In the genomic region with DNA sequence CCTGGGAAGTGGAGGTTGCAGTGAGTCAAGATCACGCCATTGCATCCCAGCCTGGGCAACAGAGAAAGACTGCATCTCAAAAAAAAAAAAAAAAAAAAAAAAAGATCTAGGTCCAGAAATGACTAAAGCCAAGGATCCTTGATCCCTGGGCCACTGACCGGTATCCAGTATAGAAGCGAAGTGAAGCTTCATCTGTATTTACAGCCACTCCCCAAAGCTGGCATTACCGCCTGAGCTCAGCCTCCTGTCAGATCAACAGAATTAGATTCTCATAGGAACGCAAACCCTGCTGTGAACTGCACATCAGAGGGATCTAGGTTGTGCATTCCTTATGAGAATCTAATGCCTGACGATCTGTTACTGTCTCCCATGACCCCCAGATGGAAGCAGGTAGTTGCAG, we compare ENCODE assay signal across 18 cellular contexts. TPM values are rescaled to one million over a fixed set of nuclear protein-coding genes. Genes with fewer than 3 reads are reported as not detected.
DNase-seq lines count a peak whose midpoint lies in the region; ATAC-seq lines count a peak whose summit lies in the region.
"Had no signal": no experiment of that assay in that cellular context is flagged by ENCODE, and none has a peak within 500 bp of the region (broad histone marks: within the 10 kb centered on the region; RNA-seq: fewer than 3 reads in every experiment).

No MANE protein-coding gene starts in this region.

- in situ Hi-C loops in GM23248 (cut with MboI), result no loop called here
- in situ Hi-C loops in G401 (cut with HindIII; ENCODE audit: low sequenced_read_pairs), result no loop called here

- peaks cover 50% of the 10 kb centered on the region for H3F3A ChIP-seq in GM23248 (ENCODE audit: insufficient read depth)

- peaks cover 30% of the 10 kb centered on the region for H4K20me1 ChIP-seq in GM23248 (ENCODE audit: insufficient read depth)

- H3K23ac ChIP-seq in trophoblast cell (ENCODE audit: low read length), result no peak overlapping the region

- no peaks in the 10 kb centered on the region for H3K79me1 ChIP-seq in trophoblast cell (ENCODE audit: low read length)

- H2BK12ac ChIP-seq in trophoblast cell (ENCODE audit: low read length), result no peak overlapping the region

- no peak overlapping the region for H3K4me3 Mint-ChIP-seq in activated T-helper 2 cell treated with anti-CD3 and anti-CD28 coated beads, Interferon-gamma antibody, Interleukin-2, Interleukin-4, amounts not matched to agents 10 μg/mL and 5 μg/mL and 100 μg/mL, durations not matched to agents 14 hours and 24 hours and 36 hours (ENCODE audit: low read depth)
- H3K4me3 Mint-ChIP-seq: GM23338 had no signal

- 74 to 79% methylated on average over 6 of the region's 6 CpGs for WGBS in GM23248 (ENCODE audit: low coverage in 1 of 2, low lambda C conversion rate in 2 of 2, missing lambda C conversion rate in 2 of 2), 2 experiments
- WGBS in trophoblast cell (ENCODE audit: extremely low coverage, insufficient coverage, insufficient read length), result no CpG with 5 or more reads among the region's 6 CpGs

- H3K36me3 ChIP-seq in GM23248 (ENCODE audit: low read depth) (peaks cover 40% of the 10 kb centered on the region), trophoblast cell (ENCODE audit: control insufficient read depth in 1 of 2, insufficient read depth in 2 of 2, low read length in 2 of 2) (peaks cover 36 to 39% of the 10 kb centered on the region in 2 experiments)

- intact Hi-C loops in activated T-helper 2 cell treated with anti-CD3 and anti-CD28 coated beads, Interferon-gamma antibody, Interleukin-2, Interleukin-4, amounts not matched to agents 10 μg/mL and 5 μg/mL and 100 μg/mL, durations not matched to agents 14 hours and 24 hours and 36 hours (cut with micrococcal nuclease), result no loop called here

- no peak for ATAC-seq in GM18861 (IDR thresholded peaks at IDR 0.05; ENCODE audit: unreplicated experiment)
- ATAC-seq: GM12878, GM23338 had no signal

- H4K91ac ChIP-seq in trophoblast cell (ENCODE audit: low read depth, low read length), result no peak overlapping the region

- H3K9me3 ChIP-seq in GM23248 (ENCODE audit: low read depth), result no peaks in the 10 kb centered on the region
- H3K9me3 ChIP-seq in trophoblast cell (ENCODE audit: insufficient read depth, low read depth, low read length), result no peaks in the 10 kb centered on the region
- H3K9me3 ChIP-seq: Caco-2, SJCRH30 had no signal

- DNase-seq in NCI-H82 (lab: John Stamatoyannopoulos, UW) (peak; percentile 22), NCI-H82 treated with DMSO at 0.1 percent for 48 hours (lab: John Stamatoyannopoulos, UW; ENCODE audit: unreplicated experiment) (no peak), GM23248 (no peak), trophoblast cell (peak in 1 of 2 donors; percentile 8), G401 (ENCODE audit: low spot score) (no peak), putamen (ENCODE audit: low spot score) (no peak)
- DNase-seq in activated T-helper 2 cell treated with anti-CD3 and anti-CD28 coated beads, Interferon-gamma antibody, Interleukin-2, Interleukin-4, amounts not matched to agents 10 μg/mL and 5 μg/mL and 100 μg/mL, durations not matched to agents 14 hours and 24 hours and 36 hours (ENCODE audit: low spot score), result no peak
- DNase-seq: Caco-2, Kasumi-1, NCI-H1417 treated with DMSO at 0.1 percent for 48 hours, NCI-H2029, NCI-H2171 treated with DMSO at 0.1 percent for 48 hours, RPMI8226, SJCRH30 had no signal

- H3K27me3 ChIP-seq in GM23248 (replicated peaks; ENCODE audit: insufficient read depth) (no peaks in the 10 kb centered on the region), trophoblast cell (ENCODE audit: insufficient read depth, low read length) (no peaks in the 10 kb centered on the region)
- H3K27me3 ChIP-seq: SJCRH30 had no signal

- no peak overlapping the region for H3K14ac ChIP-seq in trophoblast cell (ENCODE audit: low read length)

- H3K4me3 ChIP-seq in GM23248 (no peak overlapping the region), trophoblast cell (ENCODE audit: low read depth, low read length) (no peak overlapping the region)
- H3K4me3 ChIP-seq: GM12878, GM23338, SJCRH30 had no signal

- H3K9me3 Mint-ChIP-seq in activated T-helper 2 cell treated with anti-CD3 and anti-CD28 coated beads, Interferon-gamma antibody, Interleukin-2, Interleukin-4, amounts not matched to agents 10 μg/mL and 5 μg/mL and 100 μg/mL, durations not matched to agents 14 hours and 24 hours and 36 hours, result no peaks in the 10 kb centered on the region
- H3K9me3 Mint-ChIP-seq: GM23338 had no signal

- peaks cover 66% of the 10 kb centered on the region for H3K36me3 Mint-ChIP-seq in activated T-helper 2 cell treated with anti-CD3 and anti-CD28 coated beads, Interferon-gamma antibody, Interleukin-2, Interleukin-4, amounts not matched to agents 10 μg/mL and 5 μg/mL and 100 μg/mL, durations not matched to agents 14 hours and 24 hours and 36 hours (ENCODE audit: low read depth)

- no peak overlapping the region for H3K4me2 ChIP-seq in GM23248 (ENCODE audit: unreplicated experiment)
- H3K4me2 ChIP-seq in trophoblast cell (ENCODE audit: low read length), result no peak overlapping the region
- H3K4me2 ChIP-seq: GM23338 had no signal

- no peak overlapping the region for H2BK5ac ChIP-seq in trophoblast cell (ENCODE audit: low read depth, low read length, poor library complexity)

- H3K27ac ChIP-seq in GM23248 (0 out of 2 replicates have a peak overlapping the region, but pooled peaks have one; percentile 12), trophoblast cell (ENCODE audit: low read depth, low read length) (no peak overlapping the region)
- H3K27ac ChIP-seq: 22Rv1, SJCRH30 had no signal

- H4K8ac ChIP-seq in trophoblast cell (ENCODE audit: low read depth, low read length), result no peak overlapping the region

- H3K9ac ChIP-seq in GM23248, result no peak overlapping the region
- no peak overlapping the region for H3K9ac ChIP-seq in trophoblast cell (ENCODE audit: low read length)

- no peak overlapping the region for H4K12ac ChIP-seq in trophoblast cell (ENCODE audit: low read depth, low read length)

- no peak overlapping the region for H2AFZ ChIP-seq in GM23248
- H2AFZ ChIP-seq in trophoblast cell (ENCODE audit: insufficient read depth, low read length, poor library complexity), result no peak overlapping the region
- H2AFZ ChIP-seq: GM23338 had no signal

- H3K27me3 Mint-ChIP-seq in activated T-helper 2 cell treated with anti-CD3 and anti-CD28 coated beads, Interferon-gamma antibody, Interleukin-2, Interleukin-4, amounts not matched to agents 10 μg/mL and 5 μg/mL and 100 μg/mL, durations not matched to agents 14 hours and 24 hours and 36 hours (ENCODE audit: low read depth), result no peaks in the 10 kb centered on the region

- H3K9me2 ChIP-seq in GM23248 (ENCODE audit: insufficient read depth), result no peaks in the 10 kb centered on the region

- H2BK120ac ChIP-seq in trophoblast cell (ENCODE audit: insufficient read depth, low read length, poor library complexity), result no peak overlapping the region

- H3K18ac ChIP-seq in trophoblast cell (ENCODE audit: low read length), result no peak overlapping the region

- H3K4ac ChIP-seq in trophoblast cell (ENCODE audit: low read depth, low read length), result peak overlapping the region; percentile 94

- peaks cover 37% of the 10 kb centered on the region for H3K4me1 Mint-ChIP-seq in activated T-helper 2 cell treated with anti-CD3 and anti-CD28 coated beads, Interferon-gamma antibody, Interleukin-2, Interleukin-4, amounts not matched to agents 10 μg/mL and 5 μg/mL and 100 μg/mL, durations not matched to agents 14 hours and 24 hours and 36 hours (ENCODE audit: low read depth)

- H3K79me2 ChIP-seq in GM23248 (ENCODE audit: insufficient read depth) (peaks cover 98% of the 10 kb centered on the region), trophoblast cell (ENCODE audit: control insufficient read depth, insufficient read depth, low read length, poor library complexity) (peaks cover 40% of the 10 kb centered on the region)

- H3K4me1 ChIP-seq in GM23248 (ENCODE audit: insufficient read depth), result peaks cover 18% of the 10 kb centered on the region
- peaks cover 7 to 11% of the 10 kb centered on the region in 2 experiments for H3K4me1 ChIP-seq in trophoblast cell (ENCODE audit: control insufficient read depth in 1 of 2, insufficient read depth in 2 of 2, low read length in 2 of 2)
- H3K4me1 ChIP-seq: SJCRH30 had no signal

- no peak overlapping the region for H2AK5ac ChIP-seq in trophoblast cell (ENCODE audit: low read length)

- H3K27ac Mint-ChIP-seq in activated T-helper 2 cell treated with anti-CD3 and anti-CD28 coated beads, Interferon-gamma antibody, Interleukin-2, Interleukin-4, amounts not matched to agents 10 μg/mL and 5 μg/mL and 100 μg/mL, durations not matched to agents 14 hours and 24 hours and 36 hours, result peak overlapping the region; percentile 38
- H3K27ac Mint-ChIP-seq: GM23338 had no signal

RNA-seq across cellular contexts. Expression of a gene that starts 9.3 kb away (rescaled TPM):
- total RNA-seq in GM23248 (2014; rRNA removed; shearing (Covaris generic)), result 415 and 428 TPM in 2 replicates
- polyA plus RNA-seq in GM23248 (2016; fragmentation: Nextera tagmentation; extraction: Ambion mirVana), result 225 and 228 TPM in 2 replicates
- 176 and 194 TPM in 2 replicates for total RNA-seq in activated T-helper 2 cell treated with anti-CD3 and anti-CD28 coated beads, Interferon-gamma antibody, Interleukin-2, Interleukin-4, amounts not matched to agents 10 μg/mL and 5 μg/mL and 100 μg/mL, durations not matched to agents 14 hours and 24 hours and 36 hours
- polyA plus RNA-seq in trophoblast cell (2013), result 307 TPM in 2 replicates
- total RNA-seq in G401 (2014; rRNA removed; shearing (Covaris generic)), result 230 and 259 TPM in 2 replicates

RNA-seq across cellular contexts. Expression of a gene that starts 39.4 kb away (rescaled TPM):
- total RNA-seq in GM23248 (2014; rRNA removed; shearing (Covaris generic)), result 0.76 and 0.97 TPM in 2 replicates
- 0.42 and 0.51 TPM in 2 replicates for polyA plus RNA-seq in GM23248 (2016; fragmentation: Nextera tagmentation; extraction: Ambion mirVana)
- 1.1 and 1.6 TPM in 2 replicates for total RNA-seq in activated T-helper 2 cell treated with anti-CD3 and anti-CD28 coated beads, Interferon-gamma antibody, Interleukin-2, Interleukin-4, amounts not matched to agents 10 μg/mL and 5 μg/mL and 100 μg/mL, durations not matched to agents 14 hours and 24 hours and 36 hours
- polyA plus RNA-seq in trophoblast cell (2013), result 0.89 and 0.93 TPM in 2 replicates
- not detected in 2 replicates for total RNA-seq in G401 (2014; rRNA removed; shearing (Covaris generic))
